ENCODE assay signal across 10 cellular contexts in the genomic region with DNA sequence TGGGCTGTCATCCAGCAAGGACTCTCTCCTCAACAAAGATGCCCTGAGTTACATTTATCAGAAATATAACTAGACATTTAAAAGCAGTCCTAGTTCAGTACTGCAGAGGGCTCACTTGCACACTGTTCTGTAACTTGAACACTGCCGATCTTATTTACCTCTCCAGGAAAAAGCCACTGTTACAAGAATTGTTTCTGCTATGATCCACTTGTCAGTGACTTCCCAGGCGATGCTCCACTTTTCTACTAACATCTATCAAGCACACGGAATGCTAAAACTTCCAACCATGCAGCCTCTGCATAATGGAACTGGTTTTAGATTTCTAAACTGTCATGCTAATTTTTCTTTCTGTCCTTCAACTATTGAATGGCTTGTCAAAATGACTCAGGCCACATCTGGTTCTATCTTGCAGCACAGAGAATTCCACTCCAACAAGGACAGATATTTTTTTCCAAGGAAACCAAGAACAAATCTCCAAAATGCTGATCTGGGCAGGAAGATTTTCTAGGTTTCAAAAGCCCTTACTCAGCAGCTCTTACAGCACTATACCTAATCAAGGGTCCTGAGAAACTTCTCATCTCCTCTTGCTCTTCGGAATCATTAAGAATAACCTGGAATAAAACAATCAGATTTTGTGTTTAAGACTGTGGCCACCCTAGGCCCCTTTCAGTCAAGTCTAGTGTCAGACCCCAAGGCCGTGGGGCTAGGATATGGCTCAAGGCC. TPM values are rescaled to one million over a fixed set of nuclear protein-coding genes. Genes with fewer than 3 reads are reported as not detected.
DNase-seq lines count a peak whose midpoint lies in the region; ATAC-seq and TF ChIP-seq lines count a peak whose summit lies in the region.
"Had no signal": no experiment of that assay in that cellular context is flagged by ENCODE, and none has a peak within 500 bp of the region (broad histone marks: within the 10 kb centered on the region; RNA-seq: fewer than 3 reads in every experiment).

No MANE protein-coding gene starts in this region.

- H3K27ac ChIP-seq in PC-3 (ENCODE audit: low read length) (no peak overlapping the region), gastrocnemius medialis (no peak overlapping the region)
- H3K27ac ChIP-seq: BLaER1 treated with 17β-estradiol and CSF1 and Interleukin-3, amounts not matched to agents 10 nM and 100 nM; parathyroid adenoma had no signal

- no TSS peak for BruUV-seq in PC-3 (replicated peaks; lab: Mats Ljungman, UMichigan)

- no peaks in the 10 kb centered on the region for H3F3A ChIP-seq in PC-3 (ENCODE audit: low read length, unreplicated experiment)

- no peak overlapping the region for H3K4me3 Mint-ChIP-seq in activated CD8-positive, alpha-beta T cell treated with anti-CD3 and anti-CD28 coated beads for 36 hours

- no peaks in the 10 kb centered on the region for H3K36me3 Mint-ChIP-seq in activated CD8-positive, alpha-beta T cell treated with anti-CD3 and anti-CD28 coated beads for 36 hours (ENCODE audit: low read depth)

- H3K27me3 ChIP-seq in PC-3 (ENCODE audit: low read length), result no peaks in the 10 kb centered on the region
- H3K27me3 ChIP-seq in gastrocnemius medialis, result no peaks in the 10 kb centered on the region
- H3K27me3 ChIP-seq: BLaER1 treated with 17β-estradiol and CSF1 and Interleukin-3, amounts not matched to agents 10 nM and 100 nM had no signal

- H2AFZ ChIP-seq in PC-3 (ENCODE audit: low read length), result peak overlapping the region; percentile 45; the same call in 1 of the 2 replicates
- H2AFZ ChIP-seq: parathyroid adenoma had no signal

- ATAC-seq in PC-3 (peak; percentile 86), gastrocnemius medialis (peak; percentile 64 to 87)
- no peak for ATAC-seq in activated CD8-positive, alpha-beta T cell treated with anti-CD3 and anti-CD28 coated beads for 36 hours

- H3K79me2 ChIP-seq in PC-3 (ENCODE audit: low read length), result no peaks in the 10 kb centered on the region
- H3K79me2 ChIP-seq: parathyroid adenoma had no signal

- no peak for TF ChIP-seq POLR2A in gastrocnemius medialis (IDR thresholded peaks at IDR 0.05)

- H4K20me1 ChIP-seq in PC-3 (ENCODE audit: low read length), result no peaks in the 10 kb centered on the region
- H4K20me1 ChIP-seq: BLaER1 treated with 17β-estradiol and CSF1 and Interleukin-3, amounts not matched to agents 10 nM and 100 nM had no signal

- H3K9ac ChIP-seq in PC-3 (ENCODE audit: low read length), result no peak overlapping the region
- H3K9ac ChIP-seq: BLaER1 treated with 17β-estradiol and CSF1 and Interleukin-3, amounts not matched to agents 10 nM and 100 nM; parathyroid adenoma had no signal

- H3K4me2 ChIP-seq in PC-3 (ENCODE audit: low read length), result no peak overlapping the region
- H3K4me2 ChIP-seq: BLaER1 treated with 17β-estradiol and CSF1 and Interleukin-3, amounts not matched to agents 10 nM and 100 nM had no signal

- TF ChIP-seq CTCF in PC-3 (conservative IDR thresholded peaks at IDR 0.05; ENCODE audit: low read depth, low read length), result peak; percentile 64
- TF ChIP-seq CTCF in fibroblast of mammary gland (conservative IDR thresholded peaks at IDR 0.05; ENCODE audit: control insufficient read depth, insufficient read depth, low read depth, low read length), result peak; percentile 48
- TF ChIP-seq CTCF in gastrocnemius medialis (IDR thresholded peaks at IDR 0.05 in 4 of 5, conservative IDR thresholded peaks at IDR 0.05 in 1 of 5), result peak in 3 of 5 experiments; percentile 14 to 58 (median 50)
- TF ChIP-seq CTCF in activated CD8-positive, alpha-beta T cell treated with anti-CD3 and anti-CD28 coated beads for 36 hours (IDR thresholded peaks at IDR 0.05), result no peak

- POLR2A ChIA-PET in PC-3 (lab: Charles Lee; ENCODE audit: unreplicated experiment), result no interaction called here
- POLR2A ChIA-PET in activated CD8-positive, alpha-beta T cell treated with anti-CD3 and anti-CD28 coated beads for 36 hours (lab: Charles Lee), result no interaction called here

- no peaks in the 10 kb centered on the region for H3K9me2 ChIP-seq in PC-3 (replicated peaks; ENCODE audit: low read length)

- H3K4me3 ChIP-seq in PC-3 (ENCODE audit: low read length) (no peak overlapping the region), fibroblast of mammary gland (ENCODE audit: control insufficient read depth, low read depth, low read length) (no peak overlapping the region), gastrocnemius medialis (no peak overlapping the region)
- H3K4me3 ChIP-seq: BLaER1 treated with 17β-estradiol and CSF1 and Interleukin-3, amounts not matched to agents 10 nM and 100 nM had no signal

- intact Hi-C loops in PC-3 (cut with micrococcal nuclease), result loop anchor here (1.0 to 5.0 kb wide), 3 partner anchors 77 to 323 kb away; no protein-coding TSS in a partner anchor
- intact Hi-C loops in gastrocnemius medialis (cut with DNase I; ENCODE audit: low total_unique reads), result no loop called here
- intact Hi-C loops in activated CD8-positive, alpha-beta T cell treated with anti-CD3 and anti-CD28 coated beads for 36 hours (cut with micrococcal nuclease), result no loop called here

- H3K4me1 Mint-ChIP-seq in activated CD8-positive, alpha-beta T cell treated with anti-CD3 and anti-CD28 coated beads for 36 hours (ENCODE audit: low read depth), result no peaks in the 10 kb centered on the region

- no peaks in the 10 kb centered on the region for H3K9me3 Mint-ChIP-seq in activated CD8-positive, alpha-beta T cell treated with anti-CD3 and anti-CD28 coated beads for 36 hours

- CTCF ChIA-PET in PC-3 (lab: Charles Lee), result no interaction called here
- CTCF ChIA-PET in activated CD8-positive, alpha-beta T cell treated with anti-CD3 and anti-CD28 coated beads for 36 hours (lab: Charles Lee), result no interaction called here

- no peak overlapping the region for H3K27ac Mint-ChIP-seq in activated CD8-positive, alpha-beta T cell treated with anti-CD3 and anti-CD28 coated beads for 36 hours

- H3K9me3 ChIP-seq in PC-3 (ENCODE audit: low read length) (no peaks in the 10 kb centered on the region), gastrocnemius medialis (no peaks in the 10 kb centered on the region)
- H3K9me3 ChIP-seq: BLaER1 treated with 17β-estradiol and CSF1 and Interleukin-3, amounts not matched to agents 10 nM and 100 nM had no signal

- no peaks in the 10 kb centered on the region for H3K27me3 Mint-ChIP-seq in activated CD8-positive, alpha-beta T cell treated with anti-CD3 and anti-CD28 coated beads for 36 hours

- in situ Hi-C loops in gastrocnemius medialis (cut with MboI; ENCODE audit: low sequenced_read_pairs in 4 of 4), result loop anchor here in 2 of 4 donors (5.0 to 10.0 kb wide), 3 partner anchors 75 to 97 kb away; no protein-coding TSS in a partner anchor

- H3K36me3 ChIP-seq in PC-3 (ENCODE audit: low read depth, low read length) (no peaks in the 10 kb centered on the region), gastrocnemius medialis (peaks cover 0 to 47% of the 10 kb centered on the region in 2 donors)
- H3K36me3 ChIP-seq: BLaER1 treated with 17β-estradiol and CSF1 and Interleukin-3, amounts not matched to agents 10 nM and 100 nM had no signal

- DNase-seq in NCI-H2107 treated with DMSO at 0.1 percent for 48 hours (lab: John Stamatoyannopoulos, UW; ENCODE audit: unreplicated experiment) (peak; percentile 10), NCI-H2107 (lab: John Stamatoyannopoulos, UW) (no peak), PC-3 (peak; percentile 55), fibroblast of mammary gland (ENCODE audit: low read depth) (peak; percentile 59), gastrocnemius medialis (no peak), medulla oblongata (ENCODE audit: extremely low spot score) (no peak), MV-4-11 (lab: John Stamatoyannopoulos, UW) (no peak)
- no peak for DNase-seq in activated CD8-positive, alpha-beta T cell treated with anti-CD3 and anti-CD28 coated beads for 36 hours

- no peaks in the 10 kb centered on the region for H3K4me1 ChIP-seq in PC-3 (ENCODE audit: insufficient read depth, low read length)
- no peaks in the 10 kb centered on the region for H3K4me1 ChIP-seq in gastrocnemius medialis
- H3K4me1 ChIP-seq: BLaER1 treated with 17β-estradiol and CSF1 and Interleukin-3, amounts not matched to agents 10 nM and 100 nM; parathyroid adenoma had no signal

RNA-seq across cellular contexts. Expression of gene SEC16B, which starts 9.9 kb away (rescaled TPM):
- total RNA-seq in PC-3 (2014; rRNA removed), result 0.07 and 0.40 TPM in 2 replicates
- total RNA-seq in gastrocnemius medialis, result 1 to 10 TPM in 3 of 4 donors, under 1 TPM in 1; 0.47 to 2.3 (median 1.3) TPM
- total RNA-seq in activated CD8-positive, alpha-beta T cell treated with anti-CD3 and anti-CD28 coated beads for 36 hours, result not detected

Comparison
In these comparisons a context has a peak if more than half of its experiments do, and no peak if none do; other contexts are left out.
1. DNase-seq: peak in NCI-H2107 treated with DMSO at 0.1 percent for 48 hours (single experiment), PC-3 (single experiment) and fibroblast of mammary gland (single experiment); none in NCI-H2107 (single experiment), gastrocnemius medialis (0 of 2), medulla oblongata (single experiment), activated CD8-positive, alpha-beta T cell treated with anti-CD3 and anti-CD28 coated beads for 36 hours (single experiment) and MV-4-11 (single experiment).